1 cellular context compared by ENCODE assay signal in the genomic region with DNA sequence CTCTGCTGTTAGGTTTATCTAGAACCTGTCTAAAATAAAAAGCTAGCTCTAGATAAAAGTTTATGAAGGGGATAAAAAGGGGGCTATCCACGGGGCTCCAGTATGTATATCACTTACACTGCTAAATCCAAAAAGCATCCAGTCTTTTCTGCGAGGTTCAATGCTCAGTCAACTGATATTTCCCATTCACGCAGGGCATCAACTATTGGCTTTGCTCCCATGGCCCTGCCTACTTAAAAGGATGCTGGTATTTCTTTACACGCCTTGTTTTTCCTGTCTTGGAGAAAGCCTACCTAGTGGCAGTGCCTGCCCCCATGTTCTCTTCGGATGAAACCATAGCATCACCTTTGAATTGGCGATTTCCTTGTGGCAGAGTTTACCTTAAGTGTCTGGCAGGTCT.
TF ChIP-seq lines count a peak whose summit lies in the region.

No MANE protein-coding gene starts in this region.

TF ChIP-seq in HepG2, 621 proteins besides CTCF, POLR2A, EP300 and RAD21 (continued from another document):
- TF ChIP-seq, protein P1, sequence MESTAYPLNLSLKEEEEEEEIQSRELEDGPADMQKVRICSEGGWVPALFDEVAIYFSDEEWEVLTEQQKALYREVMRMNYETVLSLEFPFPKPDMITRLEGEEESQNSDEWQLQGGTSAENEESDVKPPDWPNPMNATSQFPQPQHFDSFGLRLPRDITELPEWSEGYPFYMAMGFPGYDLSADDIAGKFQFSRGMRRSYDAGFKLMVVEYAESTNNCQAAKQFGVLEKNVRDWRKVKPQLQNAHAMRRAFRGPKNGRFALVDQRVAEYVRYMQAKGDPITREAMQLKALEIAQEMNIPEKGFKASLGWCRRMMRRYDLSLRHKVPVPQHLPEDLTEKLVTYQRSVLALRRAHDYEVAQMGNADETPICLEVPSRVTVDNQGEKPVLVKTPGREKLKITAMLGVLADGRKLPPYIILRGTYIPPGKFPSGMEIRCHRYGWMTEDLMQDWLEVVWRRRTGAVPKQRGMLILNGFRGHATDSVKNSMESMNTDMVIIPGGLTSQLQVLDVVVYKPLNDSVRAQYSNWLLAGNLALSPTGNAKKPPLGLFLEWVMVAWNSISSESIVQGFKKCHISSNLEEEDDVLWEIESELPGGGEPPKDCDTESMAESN (CRISPR knock-in tag; conservative IDR thresholded peaks at IDR 0.05), result no peak
- no peak for TF ChIP-seq TBX3 (IDR thresholded peaks at IDR 0.05; ENCODE audit: borderline replicate concordance)
- no peak for TF ChIP-seq MYNN (CRISPR knock-in tag; IDR thresholded peaks at IDR 0.05; ENCODE audit: low read depth)
- no peak for TF ChIP-seq TIGD3 (CRISPR knock-in tag; IDR thresholded peaks at IDR 0.05; ENCODE audit: borderline replicate concordance)
- TF ChIP-seq SETDB1 (CRISPR knock-in tag; IDR thresholded peaks at IDR 0.05; ENCODE audit: borderline replicate concordance), result no peak
- TF ChIP-seq ZNF432 (CRISPR knock-in tag; IDR thresholded peaks at IDR 0.05; ENCODE audit: borderline replicate concordance), result no peak
- TF ChIP-seq, protein P2, sequence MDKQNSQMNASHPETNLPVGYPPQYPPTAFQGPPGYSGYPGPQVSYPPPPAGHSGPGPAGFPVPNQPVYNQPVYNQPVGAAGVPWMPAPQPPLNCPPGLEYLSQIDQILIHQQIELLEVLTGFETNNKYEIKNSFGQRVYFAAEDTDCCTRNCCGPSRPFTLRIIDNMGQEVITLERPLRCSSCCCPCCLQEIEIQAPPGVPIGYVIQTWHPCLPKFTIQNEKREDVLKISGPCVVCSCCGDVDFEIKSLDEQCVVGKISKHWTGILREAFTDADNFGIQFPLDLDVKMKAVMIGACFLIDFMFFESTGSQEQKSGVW (CRISPR knock-in tag; IDR thresholded peaks at IDR 0.05; ENCODE audit: borderline replicate concordance), result no peak
- no peak for TF ChIP-seq HES4 (CRISPR knock-in tag; IDR thresholded peaks at IDR 0.05; ENCODE audit: borderline replicate concordance)
